ENCODE assay signal across 19 cellular contexts in the genomic region with DNA sequence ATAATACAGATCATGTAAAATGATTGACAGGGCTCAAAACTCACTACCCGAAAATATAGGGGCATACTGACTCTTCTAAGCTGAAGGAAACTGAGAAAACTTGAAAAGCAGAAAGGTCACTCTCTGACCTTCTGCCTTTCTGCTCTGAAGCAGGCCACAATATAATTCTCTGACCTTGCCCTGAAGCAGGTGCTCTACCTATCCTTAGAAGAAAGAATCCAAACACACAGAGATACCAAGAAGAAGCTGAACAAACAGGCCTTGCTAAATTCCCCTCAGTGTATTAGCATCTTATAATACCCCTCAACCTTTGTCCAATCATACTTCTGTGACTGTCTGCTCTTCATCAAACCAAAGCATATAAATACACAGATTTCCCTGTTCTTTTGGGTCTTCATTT.
DNase-seq lines count a peak whose midpoint lies in the region; ATAC-seq and TF ChIP-seq lines count a peak whose summit lies in the region.
"Had no signal": no experiment of that assay in that cellular context is flagged by ENCODE, and none has a peak within 500 bp of the region (broad histone marks: within the 10 kb centered on the region; RNA-seq: fewer than 3 reads in every experiment).

No MANE protein-coding gene starts in this region.

- H3K4me3 Mint-ChIP-seq in natural killer cell: no peak overlapping the region
- H3K4me3 Mint-ChIP-seq in natural killer cell treated with Interleukin-12 subunit alpha and Interleukin-12 subunit beta and Interleukin-15 and Interleukin-18, amount 100 ng/mL, for 72 hours: no peak overlapping the region
- H3K4me3 Mint-ChIP-seq in CD4-positive, alpha-beta memory T cell: no peak overlapping the region
- no peak overlapping the region for H3K4me3 Mint-ChIP-seq in glutamatergic neuron (ENCODE audit: unreplicated experiment)
- H3K4me3 Mint-ChIP-seq in stimulated activated naive B cell treated with anti-CD40 and anti-IgM and Interleukin-4, amounts not matched to agents 10 μg/mL and 1 μg/mL and 100 μg/mL, for 72 hours: peak overlapping the region in 1 of 2 donors; percentile 9
- no peak overlapping the region for H3K4me3 Mint-ChIP-seq in activated CD4-positive, alpha-beta T cell treated with anti-CD3 and anti-CD28 coated beads, Interleukin-2, amount 10 ng/mL, durations not matched to agents 24 days and 14 days
- H3K4me3 Mint-ChIP-seq: B cell; CD4-positive, alpha-beta T cell had no signal

- no peak for ATAC-seq in natural killer cell
- ATAC-seq in natural killer cell treated with Interleukin-12 subunit alpha and Interleukin-12 subunit beta and Interleukin-15 and Interleukin-18, amount 100 ng/mL, for 72 hours: no peak
- peak; percentile 50 to 91 for ATAC-seq in stimulated activated naive B cell treated with anti-CD40 and anti-IgM and Interleukin-4, amounts not matched to agents 10 μg/mL and 1 μg/mL and 100 μg/mL, for 72 hours (replicated peaks)

- H3K27ac Mint-ChIP-seq in natural killer cell (peak overlapping the region; percentile 10 to 21), glutamatergic neuron (ENCODE audit: unreplicated experiment) (peak overlapping the region; percentile 24)
- peak overlapping the region in 1 of 2 donors; percentile 3 for H3K27ac Mint-ChIP-seq in natural killer cell treated with Interleukin-12 subunit alpha and Interleukin-12 subunit beta and Interleukin-15 and Interleukin-18, amount 100 ng/mL, for 72 hours
- H3K27ac Mint-ChIP-seq in CD4-positive, alpha-beta memory T cell: peak overlapping the region in 5 of 7 donors; percentile 3 to 69 (median 14)
- H3K27ac Mint-ChIP-seq in stimulated activated naive B cell treated with anti-CD40 and anti-IgM and Interleukin-4, amounts not matched to agents 10 μg/mL and 1 μg/mL and 100 μg/mL, for 72 hours: no peak overlapping the region
- no peak overlapping the region for H3K27ac Mint-ChIP-seq in activated CD4-positive, alpha-beta T cell treated with anti-CD3 and anti-CD28 coated beads, Interleukin-2, amount 10 ng/mL, durations not matched to agents 24 days and 14 days
- H3K27ac Mint-ChIP-seq: B cell had no signal

- CTCF ChIA-PET in CD4-positive, alpha-beta memory T cell (lab: Charles Lee; ENCODE audit: partially characterized antibody): interaction anchor here (0.6 to 2.9 kb wide), 7 partner anchors 12 to 250 kb away, joined by 3 to 10 read pairs (median 3); a partner anchor contains a TSS

- no peaks in the 10 kb centered on the region for H3K27me3 ChIP-seq in CD4-positive, alpha-beta memory T cell (ENCODE audit: insufficient read depth, low read length)
- no peaks in the 10 kb centered on the region for H3K27me3 ChIP-seq in Peyer's patch
- H3K27me3 ChIP-seq: BLaER1 had no signal

- H3K9me3 Mint-ChIP-seq in natural killer cell (no peaks in the 10 kb centered on the region), glutamatergic neuron (ENCODE audit: unreplicated experiment) (no peaks in the 10 kb centered on the region)
- no peaks in the 10 kb centered on the region for H3K9me3 Mint-ChIP-seq in natural killer cell treated with Interleukin-12 subunit alpha and Interleukin-12 subunit beta and Interleukin-15 and Interleukin-18, amount 100 ng/mL, for 72 hours
- no peaks in the 10 kb centered on the region for H3K9me3 Mint-ChIP-seq in CD4-positive, alpha-beta memory T cell
- H3K9me3 Mint-ChIP-seq in stimulated activated naive B cell treated with anti-CD40 and anti-IgM and Interleukin-4, amounts not matched to agents 10 μg/mL and 1 μg/mL and 100 μg/mL, for 72 hours: no peaks in the 10 kb centered on the region
- no peaks in the 10 kb centered on the region for H3K9me3 Mint-ChIP-seq in activated CD4-positive, alpha-beta T cell treated with anti-CD3 and anti-CD28 coated beads, Interleukin-2, amount 10 ng/mL, durations not matched to agents 24 days and 14 days
- H3K9me3 Mint-ChIP-seq: CD4-positive, alpha-beta T cell had no signal

- no peak overlapping the region for H3K27ac ChIP-seq in CD4-positive, alpha-beta memory T cell (ENCODE audit: low read depth, low read length)
- no peak overlapping the region for H3K27ac ChIP-seq in Peyer's patch
- H3K27ac ChIP-seq: BLaER1, C4-2B, GM23248 had no signal

- no peaks in the 10 kb centered on the region for H3K4me1 ChIP-seq in CD4-positive, alpha-beta memory T cell (ENCODE audit: insufficient read depth, low read length)
- no peaks in the 10 kb centered on the region for H3K4me1 ChIP-seq in Peyer's patch
- H3K4me1 ChIP-seq: BLaER1 had no signal

- intact Hi-C loops in natural killer cell (cut with micrococcal nuclease): no loop called here
- intact Hi-C loops in CD4-positive, alpha-beta memory T cell (cut with micrococcal nuclease): no loop called here
- intact Hi-C loops in activated CD4-positive, alpha-beta T cell treated with anti-CD3 and anti-CD28 coated beads, Interleukin-2, amount 10 ng/mL, durations not matched to agents 24 days and 14 days (cut with micrococcal nuclease): no loop called here

- H3K27me3 Mint-ChIP-seq in natural killer cell (ENCODE audit: low read depth in 2 of 2) (no peaks in the 10 kb centered on the region), glutamatergic neuron (ENCODE audit: unreplicated experiment) (no peaks in the 10 kb centered on the region)
- H3K27me3 Mint-ChIP-seq in natural killer cell treated with Interleukin-12 subunit alpha and Interleukin-12 subunit beta and Interleukin-15 and Interleukin-18, amount 100 ng/mL, for 72 hours: no peaks in the 10 kb centered on the region
- H3K27me3 Mint-ChIP-seq in CD4-positive, alpha-beta memory T cell: no peaks in the 10 kb centered on the region
- H3K27me3 Mint-ChIP-seq in stimulated activated naive B cell treated with anti-CD40 and anti-IgM and Interleukin-4, amounts not matched to agents 10 μg/mL and 1 μg/mL and 100 μg/mL, for 72 hours: no peaks in the 10 kb centered on the region
- H3K27me3 Mint-ChIP-seq in activated CD4-positive, alpha-beta T cell treated with anti-CD3 and anti-CD28 coated beads, Interleukin-2, amount 10 ng/mL, durations not matched to agents 24 days and 14 days: no peaks in the 10 kb centered on the region
- H3K27me3 Mint-ChIP-seq: B cell; CD4-positive, alpha-beta T cell had no signal

- TF ChIP-seq CTCF in natural killer cell (IDR thresholded peaks at IDR 0.05): no peak
- TF ChIP-seq CTCF in glutamatergic neuron (IDR thresholded peaks at IDR 0.05; ENCODE audit: partially characterized antibody, unreplicated experiment): no peak
- TF ChIP-seq CTCF in Peyer's patch (IDR thresholded peaks at IDR 0.05): no peak

- H3K36me3 Mint-ChIP-seq in natural killer cell (no peaks in the 10 kb centered on the region), glutamatergic neuron (ENCODE audit: unreplicated experiment) (no peaks in the 10 kb centered on the region)
- no peaks in the 10 kb centered on the region for H3K36me3 Mint-ChIP-seq in natural killer cell treated with Interleukin-12 subunit alpha and Interleukin-12 subunit beta and Interleukin-15 and Interleukin-18, amount 100 ng/mL, for 72 hours
- H3K36me3 Mint-ChIP-seq in CD4-positive, alpha-beta memory T cell: peaks cover 14 to 20% of the 10 kb centered on the region in 2 donors
- H3K36me3 Mint-ChIP-seq in stimulated activated naive B cell treated with anti-CD40 and anti-IgM and Interleukin-4, amounts not matched to agents 10 μg/mL and 1 μg/mL and 100 μg/mL, for 72 hours: peaks cover 4% of the 10 kb centered on the region in 2 donors
- H3K36me3 Mint-ChIP-seq in activated CD4-positive, alpha-beta T cell treated with anti-CD3 and anti-CD28 coated beads, Interleukin-2, amount 10 ng/mL, durations not matched to agents 24 days and 14 days (ENCODE audit: low read depth): peaks cover 3% of the 10 kb centered on the region

- H3K36me3 ChIP-seq in CD4-positive, alpha-beta memory T cell (ENCODE audit: insufficient read depth, low read length): peaks cover 4% of the 10 kb centered on the region
- H3K36me3 ChIP-seq in Peyer's patch: no peaks in the 10 kb centered on the region

- POLR2A ChIA-PET in CD4-positive, alpha-beta memory T cell (lab: Charles Lee; ENCODE audit: partially characterized antibody): no interaction called here

- H3K4me1 Mint-ChIP-seq in natural killer cell (peaks cover 30 to 31% of the 10 kb centered on the region in 2 donors), glutamatergic neuron (ENCODE audit: low read depth, unreplicated experiment) (no peaks in the 10 kb centered on the region)
- H3K4me1 Mint-ChIP-seq in natural killer cell treated with Interleukin-12 subunit alpha and Interleukin-12 subunit beta and Interleukin-15 and Interleukin-18, amount 100 ng/mL, for 72 hours (ENCODE audit: low read depth in 2 of 2): peaks cover 0 to 6% of the 10 kb centered on the region in 2 donors
- H3K4me1 Mint-ChIP-seq in CD4-positive, alpha-beta memory T cell: peaks cover 6 to 18% (median 10%) of the 10 kb centered on the region in 4 donors
- H3K4me1 Mint-ChIP-seq in stimulated activated naive B cell treated with anti-CD40 and anti-IgM and Interleukin-4, amounts not matched to agents 10 μg/mL and 1 μg/mL and 100 μg/mL, for 72 hours: peaks cover 6 to 12% of the 10 kb centered on the region in 2 donors
- H3K4me1 Mint-ChIP-seq in activated CD4-positive, alpha-beta T cell treated with anti-CD3 and anti-CD28 coated beads, Interleukin-2, amount 10 ng/mL, durations not matched to agents 24 days and 14 days: no peaks in the 10 kb centered on the region
- H3K4me1 Mint-ChIP-seq: B cell had no signal

- no peaks in the 10 kb centered on the region for H3K9me3 ChIP-seq in CD4-positive, alpha-beta memory T cell (ENCODE audit: control insufficient read depth in 1 of 2, low read length in 2 of 2)
- no peaks in the 10 kb centered on the region for H3K9me3 ChIP-seq in Peyer's patch
- H3K9me3 ChIP-seq: BLaER1 had no signal

- DNase-seq in natural killer cell (no peak), glutamatergic neuron (no peak), Peyer's patch (no peak), activated T-cell treated with anti-CD3 and anti-CD28 coated beads for 4 hours (no peak)
- DNase-seq in natural killer cell treated with Interleukin-12 subunit alpha and Interleukin-12 subunit beta and Interleukin-15 and Interleukin-18, amount 100 ng/mL, for 72 hours (ENCODE audit: low spot score): no peak
- DNase-seq in CD4-positive, alpha-beta memory T cell: no peak
- no peak for DNase-seq in stimulated activated naive B cell treated with anti-CD40 and anti-IgM and Interleukin-4, amounts not matched to agents 10 μg/mL and 1 μg/mL and 100 μg/mL, for 72 hours
- DNase-seq in activated CD4-positive, alpha-beta T cell treated with anti-CD3 and anti-CD28 coated beads, Interleukin-2, amount 10 ng/mL, durations not matched to agents 24 days and 14 days: no peak
- DNase-seq: Calu3; CD4-positive, alpha-beta T cell; COR-L47; DMS53; DMS79 treated with DMSO at 0.1 percent for 48 hours; GM23248; H7; HCEC 1CT had no signal

- no peak for TF ChIP-seq POLR2A in Peyer's patch (IDR thresholded peaks at IDR 0.05)

- no peak overlapping the region for H3K4me3 ChIP-seq in CD4-positive, alpha-beta memory T cell (ENCODE audit: low read length in 2 of 2)
- no peak overlapping the region for H3K4me3 ChIP-seq in Peyer's patch
- H3K4me3 ChIP-seq: BLaER1, GM23248 had no signal

Comparison
In these comparisons a context has a peak if more than half of its experiments do, and no peak if none do; other contexts are left out.
1. ATAC-seq: peak in stimulated activated naive B cell treated with anti-CD40 and anti-IgM and Interleukin-4, amounts not matched to agents 10 μg/mL and 1 μg/mL and 100 μg/mL, for 72 hours (2 of 2); none in natural killer cell (0 of 3) and natural killer cell treated with Interleukin-12 subunit alpha and Interleukin-12 subunit beta and Interleukin-15 and Interleukin-18, amount 100 ng/mL, for 72 hours (0 of 2).
2. H3K27ac Mint-ChIP-seq: peak in natural killer cell (2 of 2), CD4-positive, alpha-beta memory T cell (5 of 7) and glutamatergic neuron (single experiment); none in stimulated activated naive B cell treated with anti-CD40 and anti-IgM and Interleukin-4, amounts not matched to agents 10 μg/mL and 1 μg/mL and 100 μg/mL, for 72 hours (single experiment) and activated CD4-positive, alpha-beta T cell treated with anti-CD3 and anti-CD28 coated beads, Interleukin-2, amount 10 ng/mL, durations not matched to agents 24 days and 14 days (single experiment).